ENCODE assay signal across 8 cellular contexts in the genomic region with DNA sequence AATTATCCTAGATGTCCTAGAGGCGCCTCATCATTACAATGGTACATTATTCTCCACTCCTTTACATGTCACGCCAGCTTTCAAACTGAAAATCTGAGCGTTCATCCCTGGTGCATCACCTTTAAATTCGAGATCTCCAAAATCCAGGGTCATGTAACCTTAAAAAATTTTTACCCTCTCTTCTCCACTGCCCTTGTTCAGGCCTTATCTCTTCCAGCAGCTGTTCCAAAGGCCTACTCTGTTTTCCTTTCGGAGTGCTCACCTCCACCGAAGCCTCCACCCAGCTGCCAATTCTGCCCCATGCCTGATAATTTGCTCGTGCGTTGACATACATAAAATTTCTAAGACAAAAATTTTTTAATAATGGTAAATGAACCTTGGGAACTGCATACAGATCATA. TPM values are rescaled to one million over a fixed set of nuclear protein-coding genes. Genes with fewer than 3 reads are reported as not detected.
A peak's percentile ranks its signal among the peaks of the same experiment; 100 is the strongest.
DNase-seq lines count a peak whose midpoint lies in the region; ATAC-seq and TF ChIP-seq lines count a peak whose summit lies in the region.

No MANE protein-coding gene starts in this region.

- H2AFZ ChIP-seq in OCI-LY1 (ENCODE audit: low read length): no peak overlapping the region
- H2AFZ ChIP-seq in neuronal stem cell (ENCODE audit: low read length): no peak overlapping the region

- H3K27ac ChIP-seq in OCI-LY1 (ENCODE audit: low read depth, low read length, poor library complexity, severe bottlenecking): peak overlapping the region; percentile 49
- no peak overlapping the region for H3K27ac ChIP-seq in neuronal stem cell (replicated peaks; ENCODE audit: low read length)

- H2BK12ac ChIP-seq in neuronal stem cell (ENCODE audit: low read length): no peak overlapping the region

- peaks cover 4% of the 10 kb centered on the region for H3K79me1 ChIP-seq in neuronal stem cell (ENCODE audit: low read depth, low read length)

- WGBS in neuronal stem cell (ENCODE audit: extremely low coverage in 2 of 2, insufficient read length in 2 of 2, insufficient replicate concordance in 1 of 2), 2 donors: no CpG with 5 or more reads among the region's 8 CpGs

- no peak overlapping the region for H2BK15ac ChIP-seq in neuronal stem cell (ENCODE audit: low read length)

- peaks cover 16% of the 10 kb centered on the region for H3K36me3 ChIP-seq in OCI-LY1 (ENCODE audit: insufficient read depth, low read length)
- no peaks in the 10 kb centered on the region for H3K36me3 ChIP-seq in endocrine pancreas (ENCODE audit: control insufficient read depth, insufficient read depth, low read length)
- H3K36me3 ChIP-seq in neuronal stem cell (replicated peaks in 1 of 2; ENCODE audit: control insufficient read depth in 2 of 2, insufficient read depth in 2 of 2, low read length in 2 of 2): peaks cover 2 to 36% of the 10 kb centered on the region in 2 donors

- H4K20me1 ChIP-seq in OCI-LY1 (ENCODE audit: insufficient read depth, low read length): no peaks in the 10 kb centered on the region

- no peak overlapping the region for H3K4ac ChIP-seq in neuronal stem cell (ENCODE audit: low read length)

- H3K9ac ChIP-seq in OCI-LY1 (ENCODE audit: low read length) (peak overlapping the region; percentile 96), endocrine pancreas (ENCODE audit: control insufficient read depth, insufficient read depth, low read length) (no peak overlapping the region), neuronal stem cell (ENCODE audit: low read depth, low read length, poor library complexity) (no peak overlapping the region)

- H3K18ac ChIP-seq in neuronal stem cell (ENCODE audit: low read length): no peak overlapping the region

- H4K91ac ChIP-seq in neuronal stem cell (ENCODE audit: low read depth, low read length, poor library complexity): no peak overlapping the region

- no peak overlapping the region for H4K8ac ChIP-seq in neuronal stem cell (ENCODE audit: low read depth, low read length)

- H3K9me2 ChIP-seq in OCI-LY1 (ENCODE audit: low read depth, low read length): no peaks in the 10 kb centered on the region

- ATAC-seq in HG03565 (IDR thresholded peaks at IDR 0.05; ENCODE audit: unreplicated experiment) (no peak), GM21390 (IDR thresholded peaks at IDR 0.05; ENCODE audit: unreplicated experiment) (no peak)

- no peaks in the 10 kb centered on the region for H3F3A ChIP-seq in OCI-LY1 (ENCODE audit: insufficient read depth, low read length)

- peak overlapping the region; percentile 86 for H3K4me2 ChIP-seq in OCI-LY1 (ENCODE audit: low read length)
- H3K4me2 ChIP-seq in neuronal stem cell (ENCODE audit: insufficient read depth, low read length, poor library complexity, severe bottlenecking): peak overlapping the region; percentile 71

- H3K9me3 ChIP-seq in OCI-LY1 (ENCODE audit: low read length) (no peaks in the 10 kb centered on the region), endocrine pancreas (ENCODE audit: control insufficient read depth, low read length) (no peaks in the 10 kb centered on the region), neuronal stem cell (replicated peaks in 1 of 2; ENCODE audit: control insufficient read depth in 2 of 2, insufficient read depth in 1 of 2, low read depth in 1 of 2, low read length in 2 of 2) (no peaks in the 10 kb centered on the region)

- DNase-seq in GM12865 (ENCODE audit: low read depth) (no peak), neuronal stem cell (ENCODE audit: low spot score) (no peak), GM20000 (ENCODE audit: low spot score) (no peak), DMS114 treated with DMSO at 0.1 percent for 48 hours (lab: John Stamatoyannopoulos, UW; ENCODE audit: unreplicated experiment) (no peak)

- H2AK5ac ChIP-seq in neuronal stem cell (ENCODE audit: low read depth, low read length): no peak overlapping the region

- H3K4me3 ChIP-seq in GM12865 (ENCODE audit: low read depth, low read length): peak overlapping the region; percentile 58
- peak overlapping the region; percentile 93 for H3K4me3 ChIP-seq in OCI-LY1 (ENCODE audit: low read depth, low read length, poor library complexity, severe bottlenecking)
- H3K4me3 ChIP-seq in endocrine pancreas (ENCODE audit: control insufficient read depth, insufficient read depth, low read length): peak overlapping the region; percentile 17
- H3K4me3 ChIP-seq in neuronal stem cell (ENCODE audit: low read length in 2 of 2): peak overlapping the region; percentile 56 to 91

- H3K23ac ChIP-seq in neuronal stem cell (ENCODE audit: low read depth, low read length, poor library complexity): no peak overlapping the region

- H2BK5ac ChIP-seq in neuronal stem cell (ENCODE audit: low read length): no peak overlapping the region

- H3K14ac ChIP-seq in neuronal stem cell (ENCODE audit: low read length): no peak overlapping the region

- TF ChIP-seq CTCF in GM12865 (IDR thresholded peaks at IDR 0.05; ENCODE audit: insufficient read depth, low read depth, low read length, missing control alignments) (no peak), OCI-LY1 (IDR thresholded peaks at IDR 0.05; ENCODE audit: low read length) (no peak), GM20000 (IDR thresholded peaks at IDR 0.05; ENCODE audit: extremely low read depth, missing control alignments) (no peak)

- H3K27me3 ChIP-seq in OCI-LY1 (ENCODE audit: insufficient read depth, low read length) (no peaks in the 10 kb centered on the region), endocrine pancreas (ENCODE audit: control insufficient read depth, insufficient read depth, low read length) (no peaks in the 10 kb centered on the region), neuronal stem cell (ENCODE audit: control insufficient read depth in 3 of 3, insufficient read depth in 3 of 3, low read depth in 1 of 3, low read length in 3 of 3) (no peaks in the 10 kb centered on the region)

- H3K79me2 ChIP-seq in OCI-LY1 (ENCODE audit: insufficient read depth, low read length): peaks cover 23% of the 10 kb centered on the region

- no peak overlapping the region for H2BK120ac ChIP-seq in neuronal stem cell (ENCODE audit: low read depth, low read length)

- H3K4me1 ChIP-seq in OCI-LY1 (ENCODE audit: insufficient read depth, low read length, severe bottlenecking) (peaks cover 29% of the 10 kb centered on the region), endocrine pancreas (ENCODE audit: control insufficient read depth, insufficient read depth, low read length) (peaks cover 11% of the 10 kb centered on the region), neuronal stem cell (ENCODE audit: control insufficient read depth in 2 of 2, insufficient read depth in 1 of 2, low read depth in 1 of 2, low read length in 2 of 2) (peaks cover 6 to 12% of the 10 kb centered on the region in 2 donors)

RNA-seq across cellular contexts. Expression of gene MSH3, which starts 1.0 kb away (rescaled TPM):
- 11.4 TPM for polyA plus RNA-seq in neuronal stem cell (2013, experiment 1 of 2)
- 11.8 TPM for polyA plus RNA-seq in neuronal stem cell (2013, experiment 2 of 2)

RNA-seq across cellular contexts. Expression of gene DHFR, which starts 1.3 kb away (rescaled TPM):
- polyA plus RNA-seq in neuronal stem cell (2013, experiment 1 of 2): 139 TPM
- polyA plus RNA-seq in neuronal stem cell (2013, experiment 2 of 2): 143 TPM

Comparison
In these comparisons a context has a peak if more than half of its experiments do, and no peak if none do; other contexts are left out.
1. H3K4me3 ChIP-seq: peak in every context shown above with its lines; median percentile 93 in OCI-LY1; 74 in neuronal stem cell; 58 in GM12865; 17 in endocrine pancreas.